Comparison of ENCODE assay signal across 20 cellular contexts in genomic region chr18:8468911-8469310, GRCh38.
DNase-seq lines count a peak whose midpoint lies in the region; ATAC-seq and TF ChIP-seq lines count a peak whose summit lies in the region.
"Had no signal": no experiment of that assay in that cellular context is flagged by ENCODE, and none has a peak within 500 bp of the region (broad histone marks: within the 10 kb centered on the region; RNA-seq: fewer than 3 reads in every experiment).

No MANE protein-coding gene starts in this region.

- DNase-seq in MG63 (peak; percentile 33), astrocyte of the hippocampus (ENCODE audit: low read depth, low spot score) (peak; percentile 42), Right ventricle myocardium superior (peak; percentile 46), GM20000 (ENCODE audit: low spot score) (no peak), WERI-Rb-1 (no peak), MCF 10A (ENCODE audit: unreplicated experiment) (no peak)
- DNase-seq: activated CD4-positive, alpha-beta memory T cell treated with anti-CD3 and anti-CD28 coated beads for 36 hours; CD4-positive, alpha-beta memory T cell; GDM1; KG1; kidney glomerular epithelial cell; naive B cell; NCI-H2029 treated with DMSO at 0.1 percent for 48 hours; sigmoid colon; stomach had no signal

- peaks cover 6% of the 10 kb centered on the region for H3K27me3 Mint-ChIP-seq in MCF 10A (ENCODE audit: insufficient read depth, unreplicated experiment)

- TF ChIP-seq CTCF in GM20000 (IDR thresholded peaks at IDR 0.05; ENCODE audit: extremely low read depth, missing control alignments) (no peak), WERI-Rb-1 (IDR thresholded peaks at IDR 0.05; ENCODE audit: low read depth, low read length) (no peak), MCF 10A (IDR thresholded peaks at IDR 0.05; ENCODE audit: unreplicated experiment) (no peak)

- H3K4me3 ChIP-seq in MG63 (no peak overlapping the region), skeletal muscle satellite cell (ENCODE audit: low read length) (no peak overlapping the region), WERI-Rb-1 (ENCODE audit: low read depth, low read length) (no peak overlapping the region)
- H3K4me3 ChIP-seq: breast epithelium, GM23338, sigmoid colon, SJSA1, stomach had no signal

- no peaks in the 10 kb centered on the region for H3K36me3 Mint-ChIP-seq in MCF 10A (ENCODE audit: insufficient read depth, unreplicated experiment)
- H3K36me3 Mint-ChIP-seq: activated CD4-positive, alpha-beta memory T cell treated with anti-CD3 and anti-CD28 coated beads for 36 hours; CD4-positive, alpha-beta memory T cell had no signal

- no peak overlapping the region for H3K4me3 Mint-ChIP-seq in MCF 10A (ENCODE audit: unreplicated experiment)
- H3K4me3 Mint-ChIP-seq: activated CD4-positive, alpha-beta memory T cell treated with anti-CD3 and anti-CD28 coated beads for 36 hours; CD4-positive, alpha-beta memory T cell; GM23338; naive B cell had no signal

- no peaks in the 10 kb centered on the region for H3K36me3 ChIP-seq in MG63
- H3K36me3 ChIP-seq in skeletal muscle satellite cell (ENCODE audit: insufficient read depth, low read length): no peaks in the 10 kb centered on the region
- no peaks in the 10 kb centered on the region for H3K36me3 ChIP-seq in WERI-Rb-1
- H3K36me3 ChIP-seq: breast epithelium, sigmoid colon, SJSA1, stomach had no signal

- no peak overlapping the region for H3K9ac ChIP-seq in skeletal muscle satellite cell (ENCODE audit: low read depth, low read length)

- H3K27me3 ChIP-seq in MG63: no peaks in the 10 kb centered on the region
- peaks cover 28% of the 10 kb centered on the region for H3K27me3 ChIP-seq in skeletal muscle satellite cell (ENCODE audit: control insufficient read depth, insufficient read depth, low read length)
- H3K27me3 ChIP-seq in WERI-Rb-1 (ENCODE audit: insufficient read depth, low read depth, severe bottlenecking): no peaks in the 10 kb centered on the region
- H3K27me3 ChIP-seq: breast epithelium, sigmoid colon had no signal

- H3K9me3 Mint-ChIP-seq in MCF 10A (ENCODE audit: unreplicated experiment): no peaks in the 10 kb centered on the region
- H3K9me3 Mint-ChIP-seq: activated CD4-positive, alpha-beta memory T cell treated with anti-CD3 and anti-CD28 coated beads for 36 hours; activated T-helper 2 cell treated with anti-CD3 and anti-CD28 coated beads, Interferon-gamma antibody, Interleukin-2, Interleukin-4, amounts not matched to agents 10 μg/mL and 5 μg/mL and 100 μg/mL, durations not matched to agents 14 hours and 24 hours and 36 hours; CD4-positive, alpha-beta memory T cell; GM23338 had no signal

- H3K9me3 ChIP-seq in MG63 (no peaks in the 10 kb centered on the region), skeletal muscle satellite cell (replicated peaks; ENCODE audit: low read length) (no peaks in the 10 kb centered on the region), WERI-Rb-1 (ENCODE audit: severe bottlenecking) (no peaks in the 10 kb centered on the region)
- H3K9me3 ChIP-seq: breast epithelium, sigmoid colon, SJSA1, stomach had no signal

- intact Hi-C loops in Right ventricle myocardium superior (cut with DNase I): no loop called here
- intact Hi-C loops in MCF 10A (cut with micrococcal nuclease): no loop called here

- peaks cover 5% of the 10 kb centered on the region for H3K4me1 ChIP-seq in skeletal muscle satellite cell (ENCODE audit: control insufficient read depth, insufficient read depth, low read length)
- H3K4me1 ChIP-seq: breast epithelium, SJSA1 had no signal

- H3K4me1 Mint-ChIP-seq in MCF 10A (ENCODE audit: insufficient read depth, unreplicated experiment): no peaks in the 10 kb centered on the region
- H3K4me1 Mint-ChIP-seq: CD4-positive, alpha-beta memory T cell; naive B cell had no signal

- CTCF ChIA-PET in MCF 10A (lab: Yijun Ruan, JAX): interaction anchor here (0.9 to 3.4 kb wide), 3 partner anchors 10 to 12 kb away, joined by 3 to 21 read pairs (median 9); no protein-coding TSS in a partner anchor

- H3K4me2 ChIP-seq in skeletal muscle satellite cell (ENCODE audit: low read length): peak overlapping the region; percentile 17
- H3K4me2 ChIP-seq: GM23338 had no signal

- POLR2A ChIA-PET in MCF 10A (lab: Yijun Ruan, JAX): no interaction called here

- no peak for ATAC-seq in Right ventricle myocardium superior (ENCODE audit: poor library complexity)
- ATAC-seq: GM23338 had no signal

- no TSS peak for BruUV-seq in MCF 10A (replicated peaks; lab: Mats Ljungman, UMichigan)

- no peak overlapping the region for H3K27ac Mint-ChIP-seq in MCF 10A (ENCODE audit: low read depth, unreplicated experiment)
- H3K27ac Mint-ChIP-seq: activated CD4-positive, alpha-beta memory T cell treated with anti-CD3 and anti-CD28 coated beads for 36 hours; activated T-helper 2 cell treated with anti-CD3 and anti-CD28 coated beads, Interferon-gamma antibody, Interleukin-2, Interleukin-4, amounts not matched to agents 10 μg/mL and 5 μg/mL and 100 μg/mL, durations not matched to agents 14 hours and 24 hours and 36 hours; CD4-positive, alpha-beta memory T cell; GM23338 had no signal

- H3K27ac ChIP-seq in WERI-Rb-1: no peak overlapping the region
- H3K27ac ChIP-seq: breast epithelium, sigmoid colon, SJSA1, stomach had no signal

Comparison
In these comparisons a context has a peak if more than half of its experiments do, and no peak if none do; other contexts are left out.
1. DNase-seq: peak in MG63 (single experiment), astrocyte of the hippocampus (single experiment) and Right ventricle myocardium superior (single experiment); none in GM20000 (single experiment), WERI-Rb-1 (single experiment) and MCF 10A (single experiment).